2 cellular contexts compared by ENCODE assay signal in genomic region chr22:19068784-19069271, GRCh38.
TF ChIP-seq lines count a peak whose summit lies in the region.

No MANE protein-coding gene starts in this region.

TF ChIP-seq in WTC11, 78 proteins besides CTCF, POLR2A, EP300 and RAD21 (continued from another document):
- TF ChIP-seq ATF6 (CRISPR knock-in tag; IDR thresholded peaks at IDR 0.05): no peak
- TF ChIP-seq MXD4 (CRISPR knock-in tag; IDR thresholded peaks at IDR 0.05; ENCODE audit: borderline replicate concordance): no peak
- no peak for TF ChIP-seq ZBTB43 (CRISPR knock-in tag; IDR thresholded peaks at IDR 0.05)
- no peak for TF ChIP-seq USF2 (CRISPR knock-in tag; IDR thresholded peaks at IDR 0.05)
- TF ChIP-seq IRF2 (CRISPR knock-in tag; IDR thresholded peaks at IDR 0.05; ENCODE audit: borderline replicate concordance, low read depth): no peak
- no peak for TF ChIP-seq NR2C2 (CRISPR knock-in tag; IDR thresholded peaks at IDR 0.05)
- TF ChIP-seq PRRX2 (CRISPR knock-in tag; IDR thresholded peaks at IDR 0.05): no peak
- TF ChIP-seq NFE2L1 (CRISPR knock-in tag; IDR thresholded peaks at IDR 0.05): no peak
- TF ChIP-seq ZNF219 (CRISPR knock-in tag; IDR thresholded peaks at IDR 0.05; ENCODE audit: borderline replicate concordance): no peak
- no peak for TF ChIP-seq FOXJ3 (CRISPR knock-in tag; IDR thresholded peaks at IDR 0.05; ENCODE audit: borderline replicate concordance)
- no peak for TF ChIP-seq GABPB1 (CRISPR knock-in tag; IDR thresholded peaks at IDR 0.05)
- no peak for TF ChIP-seq ERG (CRISPR knock-in tag; IDR thresholded peaks at IDR 0.05)

TF ChIP-seq in HepG2, 621 proteins besides CTCF, POLR2A, EP300 and RAD21 (continued from another document):
- no peak for TF ChIP-seq LRRFIP1 (CRISPR knock-in tag; conservative IDR thresholded peaks at IDR 0.05)
- TF ChIP-seq ZHX1 (CRISPR knock-in tag; IDR thresholded peaks at IDR 0.05; ENCODE audit: low read depth): no peak
- no peak for TF ChIP-seq SRF (IDR thresholded peaks at IDR 0.05; ENCODE audit: low read depth, low read length)
